1 cellular context compared by ENCODE assay signal in genomic region chr9:113151696-113152630, GRCh38.
TF ChIP-seq lines count a peak whose summit lies in the region.

No MANE protein-coding gene starts in this region.

TF ChIP-seq in HepG2, 621 proteins besides CTCF, POLR2A, EP300 and RAD21 (continued from another document):
- no peak for TF ChIP-seq YY1 (IDR thresholded peaks at IDR 0.05; ENCODE audit: insufficient read depth, insufficient replicate concordance, low read depth, low read length)
